ENCODE assay signal across 8 cellular contexts in genomic region chr3:128054363-128054762, GRCh38. TPM values are rescaled to one million over a fixed set of nuclear protein-coding genes. Genes with fewer than 3 reads are reported as not detected.
A peak's percentile ranks its signal among the peaks of the same experiment; 100 is the strongest.
DNase-seq lines count a peak whose midpoint lies in the region; ATAC-seq and TF ChIP-seq lines count a peak whose summit lies in the region.

No MANE protein-coding gene starts in this region.

- intact Hi-C loops in activated T-helper 1 cell treated with anti-CD3 and anti-CD28 coated beads, Interleukin-12 subunit alpha, Interleukin-12 subunit beta, Interleukin-2, Interleukin-4 antibody, amounts not matched to agents 30 ng/mL and 10 ng/mL and 1 ng/mL, durations not matched to agents 14 hours and 24 hours and 36 hours (cut with micrococcal nuclease): loop anchor here (1.0 to 10.0 kb wide), 4 partner anchors 8 to 1838 kb away; partner anchors contain the start of genes TMCC1 and ZXDC
- intact Hi-C loops in stomach (cut with DNase I; ENCODE audit: low total_unique reads): no loop called here

- DNase-seq in activated T-cell treated with anti-CD3 and anti-CD28 coated beads, Interleukin-2, amount 50 U/mL, for 4 hours: no peak
- no peak for DNase-seq in activated T-cell treated with anti-CD3 and anti-CD28 coated beads, Interleukin-2, amount 50 U/mL, for 48 hours
- DNase-seq in activated T-helper 1 cell treated with anti-CD3 and anti-CD28 coated beads, Interleukin-12 subunit alpha, Interleukin-12 subunit beta, Interleukin-2, Interleukin-4 antibody, amounts not matched to agents 30 ng/mL and 10 ng/mL and 1 ng/mL, durations not matched to agents 14 hours and 24 hours and 36 hours (ENCODE audit: low spot score): no peak
- no peak for DNase-seq in stomach
- no peak for DNase-seq in midbrain (lab: John Stamatoyannopoulos, UW)
- no peak for DNase-seq in effector memory CD4-positive, alpha-beta T cell

- no peak for TF ChIP-seq POLR2A in stomach (IDR thresholded peaks at IDR 0.05)

- no peak for TF ChIP-seq CTCF in stomach (IDR thresholded peaks at IDR 0.05)

- peaks cover 6% of the 10 kb centered on the region for H3K4me1 ChIP-seq in iPS-15b (ENCODE audit: control insufficient read depth, insufficient read depth, low read length)
- peaks cover 32 to 55% (median 39%) of the 10 kb centered on the region in 4 donors for H3K4me1 ChIP-seq in stomach
- peaks cover 34% of the 10 kb centered on the region for H3K4me1 ChIP-seq in effector memory CD4-positive, alpha-beta T cell (ENCODE audit: control insufficient read depth, insufficient read depth, low read length, poor library complexity, severe bottlenecking)

- H3K9me3 Mint-ChIP-seq in activated T-cell treated with anti-CD3 and anti-CD28 coated beads, Interleukin-2, amount 50 U/mL, for 4 hours: no peaks in the 10 kb centered on the region
- H3K9me3 Mint-ChIP-seq in activated T-helper 1 cell treated with anti-CD3 and anti-CD28 coated beads, Interleukin-12 subunit alpha, Interleukin-12 subunit beta, Interleukin-2, Interleukin-4 antibody, amounts not matched to agents 30 ng/mL and 10 ng/mL and 1 ng/mL, durations not matched to agents 14 hours and 24 hours and 36 hours: no peaks in the 10 kb centered on the region

- H3K9me3 ChIP-seq in iPS-15b (ENCODE audit: control insufficient read depth, insufficient read depth, low read length) (no peaks in the 10 kb centered on the region), stomach (no peaks in the 10 kb centered on the region)
- H3K9me3 ChIP-seq in effector memory CD4-positive, alpha-beta T cell (ENCODE audit: control insufficient read depth, low read length): no peaks in the 10 kb centered on the region

- H3K27ac Mint-ChIP-seq in activated T-helper 1 cell treated with anti-CD3 and anti-CD28 coated beads, Interleukin-12 subunit alpha, Interleukin-12 subunit beta, Interleukin-2, Interleukin-4 antibody, amounts not matched to agents 30 ng/mL and 10 ng/mL and 1 ng/mL, durations not matched to agents 14 hours and 24 hours and 36 hours: peak overlapping the region; percentile 15

- H3K4me1 Mint-ChIP-seq in activated T-cell treated with anti-CD3 and anti-CD28 coated beads, Interleukin-2, amount 50 U/mL, for 4 hours (ENCODE audit: low read depth): peaks cover 42% of the 10 kb centered on the region
- H3K4me1 Mint-ChIP-seq in activated T-helper 1 cell treated with anti-CD3 and anti-CD28 coated beads, Interleukin-12 subunit alpha, Interleukin-12 subunit beta, Interleukin-2, Interleukin-4 antibody, amounts not matched to agents 30 ng/mL and 10 ng/mL and 1 ng/mL, durations not matched to agents 14 hours and 24 hours and 36 hours (ENCODE audit: low read depth): peaks cover 43% of the 10 kb centered on the region

- TF ChIP-seq EP300 in stomach (IDR thresholded peaks at IDR 0.05): no peak

- peaks cover 31% of the 10 kb centered on the region for H3K36me3 Mint-ChIP-seq in activated T-cell treated with anti-CD3 and anti-CD28 coated beads, Interleukin-2, amount 50 U/mL, for 4 hours (ENCODE audit: insufficient read depth)
- H3K36me3 Mint-ChIP-seq in activated T-helper 1 cell treated with anti-CD3 and anti-CD28 coated beads, Interleukin-12 subunit alpha, Interleukin-12 subunit beta, Interleukin-2, Interleukin-4 antibody, amounts not matched to agents 30 ng/mL and 10 ng/mL and 1 ng/mL, durations not matched to agents 14 hours and 24 hours and 36 hours (ENCODE audit: low read depth): peaks cover 37% of the 10 kb centered on the region

- no peak for ATAC-seq in activated T-cell treated with anti-CD3 and anti-CD28 coated beads, Interleukin-2, amount 50 U/mL, for 4 hours
- ATAC-seq in GM21390 (IDR thresholded peaks at IDR 0.05; ENCODE audit: unreplicated experiment): no peak

- H3K36me3 ChIP-seq in iPS-15b (ENCODE audit: control insufficient read depth, insufficient read depth, low read length) (peaks cover 17% of the 10 kb centered on the region), stomach (peaks cover 34 to 54% (median 51%) of the 10 kb centered on the region in 4 donors)
- peaks cover 32% of the 10 kb centered on the region for H3K36me3 ChIP-seq in effector memory CD4-positive, alpha-beta T cell (ENCODE audit: control insufficient read depth, insufficient read depth, low read length)

- H3K27me3 ChIP-seq in iPS-15b (ENCODE audit: control insufficient read depth, insufficient read depth, low read length) (no peaks in the 10 kb centered on the region), stomach (no peaks in the 10 kb centered on the region)
- no peaks in the 10 kb centered on the region for H3K27me3 ChIP-seq in effector memory CD4-positive, alpha-beta T cell (replicated peaks; ENCODE audit: control insufficient read depth, insufficient read depth, low read length, poor library complexity, severe bottlenecking)

- WGBS in stomach, 5 donors: 27 to 52% (median 36%) methylated on average over 3 of the region's 3 CpGs

- H3K4me3 Mint-ChIP-seq in activated T-cell treated with anti-CD3 and anti-CD28 coated beads, Interleukin-2, amount 50 U/mL, for 4 hours: peak overlapping the region; percentile 98
- H3K4me3 Mint-ChIP-seq in activated T-helper 1 cell treated with anti-CD3 and anti-CD28 coated beads, Interleukin-12 subunit alpha, Interleukin-12 subunit beta, Interleukin-2, Interleukin-4 antibody, amounts not matched to agents 30 ng/mL and 10 ng/mL and 1 ng/mL, durations not matched to agents 14 hours and 24 hours and 36 hours: peak overlapping the region; percentile 99

- no peaks in the 10 kb centered on the region for H3K27me3 Mint-ChIP-seq in activated T-cell treated with anti-CD3 and anti-CD28 coated beads, Interleukin-2, amount 50 U/mL, for 4 hours (ENCODE audit: low read depth)
- no peaks in the 10 kb centered on the region for H3K27me3 Mint-ChIP-seq in activated T-helper 1 cell treated with anti-CD3 and anti-CD28 coated beads, Interleukin-12 subunit alpha, Interleukin-12 subunit beta, Interleukin-2, Interleukin-4 antibody, amounts not matched to agents 30 ng/mL and 10 ng/mL and 1 ng/mL, durations not matched to agents 14 hours and 24 hours and 36 hours (ENCODE audit: insufficient read depth)

- H3K27ac ChIP-seq in stomach: peak overlapping the region in 4 of 5 donors; percentile 8 to 95 (median 65)
- H3K27ac ChIP-seq in effector memory CD4-positive, alpha-beta T cell (ENCODE audit: insufficient read depth, low read length, poor library complexity, severe bottlenecking): no peak overlapping the region

- H3K4me3 ChIP-seq in iPS-15b (ENCODE audit: low read depth, low read length): peak overlapping the region; percentile 14
- peak overlapping the region; percentile 83 to 90 (median 88) for H3K4me3 ChIP-seq in stomach
- no peak overlapping the region for H3K4me3 ChIP-seq in effector memory CD4-positive, alpha-beta T cell (ENCODE audit: insufficient read depth, low read depth, low read length, poor library complexity, severe bottlenecking)

- H3K9ac ChIP-seq in iPS-15b (ENCODE audit: low read depth, low read length): peak overlapping the region; percentile 41

RNA-seq across cellular contexts. Expression of gene SEC61A1, which starts 2.1 kb away (rescaled TPM):
- total RNA-seq in activated T-cell treated with anti-CD3 and anti-CD28 coated beads, Interleukin-2, amount 50 U/mL, for 4 hours: 100 to 1,000 TPM; 195 to 216 (median 210) TPM
- total RNA-seq in activated T-helper 1 cell treated with anti-CD3 and anti-CD28 coated beads, Interleukin-12 subunit alpha, Interleukin-12 subunit beta, Interleukin-2, Interleukin-4 antibody, amounts not matched to agents 30 ng/mL and 10 ng/mL and 1 ng/mL, durations not matched to agents 14 hours and 24 hours and 36 hours: 205 and 214 TPM in 2 replicates
- total RNA-seq in stomach: 100 to 1,000 TPM in 3 of 5 donors, 10 to 100 TPM in 2; 36.8 to 200 (median 143) TPM
- 10 to 100 TPM; 42.3 to 87.1 (median 74.2) TPM for polyA plus RNA-seq in stomach
